27 cellular contexts compared by ENCODE assay signal in genomic region chr11:70887428-70887827, GRCh38.
"Had no signal": no experiment of that assay in that cellular context is flagged by ENCODE, and none has a peak within 500 bp of the region (broad histone marks: within the 10 kb centered on the region; RNA-seq: fewer than 3 reads in every experiment).

No MANE protein-coding gene starts in this region.

- H3K9me3 ChIP-seq: adrenal gland, ascending aorta, esophagus muscularis mucosa, sigmoid colon had no signal

- H3K27ac ChIP-seq: adrenal gland, ascending aorta, esophagus muscularis mucosa, sigmoid colon had no signal

- H3K4me1 Mint-ChIP-seq: activated B cell treated with CpG ODN at 0.5 μM for 24 hours; activated CD4-positive, alpha-beta T cell treated with anti-CD3 and anti-CD28 coated beads for 36 hours; activated T-helper 17 cell treated with anti-CD3 and anti-CD28 coated beads, Interleukin-2, amount 50 U/mL, for 72 hours; memory B cell had no signal

- H3K9me3 Mint-ChIP-seq: activated B cell treated with CpG ODN at 0.5 μM for 24 hours; activated T-cell treated with anti-CD3 and anti-CD28 coated beads, Interleukin-2, amount 50 U/mL, for 24 hours; activated T-helper 17 cell treated with anti-CD3 and anti-CD28 coated beads, Interleukin-2, amount 50 U/mL, for 72 hours; effector memory CD8-positive, alpha-beta T cell; memory B cell; natural killer cell treated with Interleukin-12 subunit alpha and Interleukin-12 subunit beta and Interleukin-15 and Interleukin-18, amount 100 ng/mL, for 72 hours had no signal

- H3K27me3 ChIP-seq: adrenal gland, ascending aorta, esophagus muscularis mucosa, sigmoid colon had no signal

- FAIRE-seq: colon, frontal cortex had no signal

- H3K27me3 Mint-ChIP-seq: activated T-cell treated with anti-CD3 and anti-CD28 coated beads, Interleukin-2, amount 50 U/mL, for 24 hours; natural killer cell treated with Interleukin-12 subunit alpha and Interleukin-12 subunit beta and Interleukin-15 and Interleukin-18, amount 100 ng/mL, for 72 hours had no signal

- H3K27ac Mint-ChIP-seq: activated B cell treated with CpG ODN at 0.5 μM for 24 hours; activated CD4-positive, alpha-beta T cell treated with anti-CD3 and anti-CD28 coated beads for 36 hours; activated naive CD8-positive, alpha-beta T cell; activated T-cell treated with anti-CD3 and anti-CD28 coated beads, Interleukin-2, amount 50 U/mL, for 24 hours; activated T-helper 17 cell treated with anti-CD3 and anti-CD28 coated beads, Interleukin-2, amount 50 U/mL, for 72 hours; effector memory CD8-positive, alpha-beta T cell; memory B cell; natural killer cell treated with Interleukin-12 subunit alpha and Interleukin-12 subunit beta and Interleukin-15 and Interleukin-18, amount 100 ng/mL, for 72 hours had no signal

- H3K4me2 ChIP-seq: smooth muscle cell had no signal

- H3K4me3 Mint-ChIP-seq: activated B cell treated with CpG ODN at 0.5 μM for 24 hours; activated CD4-positive, alpha-beta T cell treated with anti-CD3 and anti-CD28 coated beads for 36 hours; activated naive CD8-positive, alpha-beta T cell; activated T-cell treated with anti-CD3 and anti-CD28 coated beads, Interleukin-2, amount 50 U/mL, for 24 hours; activated T-helper 17 cell treated with anti-CD3 and anti-CD28 coated beads, Interleukin-2, amount 50 U/mL, for 72 hours; effector memory CD8-positive, alpha-beta T cell; memory B cell; natural killer cell treated with Interleukin-12 subunit alpha and Interleukin-12 subunit beta and Interleukin-15 and Interleukin-18, amount 100 ng/mL, for 72 hours had no signal

- DNase-seq: activated B cell treated with CpG ODN at 0.5 μM for 24 hours; activated CD4-positive, alpha-beta T cell treated with anti-CD3 and anti-CD28 coated beads for 36 hours; activated CD4-positive, alpha-beta T cell treated with anti-CD3 and anti-CD28 coated beads, Interleukin-2, amount 50 U/mL, for 4 hours; activated CD8-positive, alpha-beta memory T cell treated with anti-CD3 and anti-CD28 coated beads for 24 hours; activated CD8-positive, alpha-beta memory T cell treated with anti-CD3 and anti-CD28 coated beads, Interleukin-2, amount 50 U/mL, for 4 hours; activated naive CD4-positive, alpha-beta T cell; activated T-cell treated with anti-CD3 and anti-CD28 coated beads, Interleukin-2, amount 50 U/mL, for 24 hours; adrenal gland; central memory CD4-positive, alpha-beta T cell; effector memory CD8-positive, alpha-beta T cell; glutamatergic neuron; hippocampal formation; left cardiac atrium; occipital lobe; sigmoid colon; stimulated activated CD4-positive, alpha-beta T cell treated with anti-CD3 and anti-CD28 coated beads, Interleukin-15, amount 100 ng/mL, for 24 hours; stimulated activated naive CD8-positive, alpha-beta T cell treated with anti-CD3 and anti-CD28 coated beads, Interleukin-15, Interleukin-2, amounts not matched to agents 100 U/mL and 50 U/mL, for 24 hours; T1000 had no signal

- ATAC-seq: activated CD4-positive, alpha-beta T cell treated with anti-CD3 and anti-CD28 coated beads for 36 hours; activated T-helper 17 cell treated with anti-CD3 and anti-CD28 coated beads, Interleukin-2, amount 50 U/mL, for 72 hours; effector memory CD8-positive, alpha-beta T cell; left cardiac atrium; natural killer cell treated with Interleukin-12 subunit alpha and Interleukin-12 subunit beta and Interleukin-15 and Interleukin-18, amount 100 ng/mL, for 72 hours; stimulated activated naive CD8-positive, alpha-beta T cell treated with anti-CD3 and anti-CD28 coated beads, Interleukin-15, Interleukin-2, amounts not matched to agents 100 U/mL and 50 U/mL, for 24 hours had no signal

- H3K36me3 ChIP-seq: adrenal gland, ascending aorta, esophagus muscularis mucosa, sigmoid colon had no signal

- H3K36me3 Mint-ChIP-seq: activated naive CD8-positive, alpha-beta T cell; memory B cell; natural killer cell treated with Interleukin-12 subunit alpha and Interleukin-12 subunit beta and Interleukin-15 and Interleukin-18, amount 100 ng/mL, for 72 hours had no signal

- H3K4me3 ChIP-seq: adrenal gland, ascending aorta, esophagus muscularis mucosa, sigmoid colon, smooth muscle cell had no signal
